ENCODE assay signal across 1 cellular context in the genomic region with DNA sequence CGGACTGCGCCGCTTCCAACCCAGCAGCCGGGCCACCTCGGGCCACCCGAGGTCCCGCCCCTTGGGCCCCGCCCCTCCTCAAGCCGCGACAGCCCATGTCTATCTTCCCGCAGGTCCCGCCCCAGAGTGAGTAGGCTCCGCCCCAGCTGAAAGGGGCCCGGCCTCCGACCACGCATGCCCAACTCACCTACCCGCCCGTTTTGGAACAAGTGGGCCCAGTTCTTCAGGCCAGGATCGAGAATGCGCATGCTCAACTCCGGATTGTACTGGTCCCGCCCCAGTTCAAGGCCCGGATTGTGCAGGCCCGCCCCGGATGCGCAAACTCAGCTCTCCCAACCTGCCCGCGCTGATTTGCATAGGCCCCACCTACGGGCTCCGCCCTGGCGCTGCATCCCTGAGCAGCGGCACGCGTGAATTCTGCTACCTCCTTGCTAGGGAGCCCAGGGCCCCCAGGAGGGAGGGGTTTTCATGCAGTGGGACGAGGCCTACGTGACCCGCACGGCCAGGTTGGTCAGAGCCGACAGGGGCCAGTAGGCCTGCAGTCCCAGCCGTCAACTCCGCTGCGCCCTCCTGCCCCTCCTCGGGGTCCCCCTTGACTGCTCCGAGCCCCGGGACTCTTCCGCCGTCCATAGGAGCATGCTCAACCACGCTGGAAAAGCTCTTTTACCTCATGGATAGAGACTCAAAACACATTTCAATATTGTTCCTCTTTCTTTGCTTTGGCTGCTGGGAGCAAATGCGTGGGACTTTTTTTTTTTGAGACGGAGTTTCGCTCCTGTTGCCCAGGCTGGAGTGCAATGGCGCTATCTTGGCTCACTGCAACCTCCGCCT.
TF ChIP-seq lines count a peak whose summit lies in the region.

Gene PFKFB4, minus strand, starts transcription at position 8 of the 831 bp plus-strand sequence. CDS start 26 bp downstream, outside the sequence.

TF ChIP-seq in HepG2, 621 proteins besides CTCF, POLR2A, EP300 and RAD21 (continued from another document and continues in another):
- TF ChIP-seq BCLAF1 (IDR thresholded peaks at IDR 0.05) (no peak), TBX3 (IDR thresholded peaks at IDR 0.05; ENCODE audit: borderline replicate concordance) (no peak), ZBTB7B (CRISPR knock-in tag; IDR thresholded peaks at IDR 0.05) (peak; percentile 95), GFI1 (CRISPR knock-in tag; IDR thresholded peaks at IDR 0.05; ENCODE audit: borderline replicate concordance) (peak; percentile 62; the same call in 1 of the 2 replicates), ZNF550 (CRISPR knock-in tag; IDR thresholded peaks at IDR 0.05; ENCODE audit: borderline replicate concordance) (no peak), ZFP41 (CRISPR knock-in tag; IDR thresholded peaks at IDR 0.05; ENCODE audit: borderline replicate concordance) (peak; percentile 60; the same call in 1 of the 2 replicates), ZNF337 (CRISPR knock-in tag; IDR thresholded peaks at IDR 0.05; ENCODE audit: borderline replicate concordance, low read depth) (no peak), U2AF2 (IDR thresholded peaks at IDR 0.05; ENCODE audit: low read depth, low read length) (0 out of 2 replicates have a peak, but pooled peaks have one; percentile 54), ATF3 (CRISPR knock-in tag; IDR thresholded peaks at IDR 0.05) (0 out of 2 replicates have a peak, but pooled peaks have one; percentile 40), TARDBP (CRISPR knock-in tag; IDR thresholded peaks at IDR 0.05) (peak; percentile 84), ZNF746 (CRISPR knock-in tag; IDR thresholded peaks at IDR 0.05) (0 out of 2 replicates have a peak, but pooled peaks have one; percentile 40), HNF1A (IDR thresholded peaks at IDR 0.05; ENCODE audit: low read depth) (0 out of 2 replicates have a peak, but pooled peaks have one; percentile 52), HNF1A (CRISPR knock-in tag; IDR thresholded peaks at IDR 0.05; ENCODE audit: borderline replicate concordance) (peak; percentile 60; the same call in 1 of the 2 replicates), SMAD3 (CRISPR knock-in tag; IDR thresholded peaks at IDR 0.05) (no peak), HNRNPUL1 (IDR thresholded peaks at IDR 0.05; ENCODE audit: low read depth, low read length) (no peak), HMGA1 (CRISPR knock-in tag; conservative IDR thresholded peaks at IDR 0.05) (no peak), PAX8 (CRISPR knock-in tag; IDR thresholded peaks at IDR 0.05; ENCODE audit: borderline replicate concordance) (no peak), EED (CRISPR knock-in tag; IDR thresholded peaks at IDR 0.05) (no peak), ZNF569 (CRISPR knock-in tag; IDR thresholded peaks at IDR 0.05; ENCODE audit: borderline replicate concordance) (no peak), NFIB (CRISPR knock-in tag; IDR thresholded peaks at IDR 0.05; ENCODE audit: borderline replicate concordance) (no peak), DMAP1 (CRISPR knock-in tag; IDR thresholded peaks at IDR 0.05) (peak; percentile 81), SRF (IDR thresholded peaks at IDR 0.05; ENCODE audit: low read depth, low read length) (no peak), NFE2L1 (CRISPR knock-in tag; IDR thresholded peaks at IDR 0.05; ENCODE audit: borderline replicate concordance) (no peak), JUNB (CRISPR knock-in tag; IDR thresholded peaks at IDR 0.05; ENCODE audit: borderline replicate concordance) (no peak), DZIP1 (CRISPR knock-in tag; IDR thresholded peaks at IDR 0.05) (no peak; the same call in 1 of the 2 replicates), KMT2A (CRISPR knock-in tag; IDR thresholded peaks at IDR 0.05) (no peak; the same call in 1 of the 2 replicates), SIN3A (IDR thresholded peaks at IDR 0.05; ENCODE audit: borderline replicate concordance, low read depth, low read length) (peak; percentile 71; the same call in 1 of the 2 replicates), CEBPB (IDR thresholded peaks at IDR 0.05; ENCODE audit: borderline replicate concordance, low read depth, low read length) (no peak), ZNF589 (CRISPR knock-in tag; conservative IDR thresholded peaks at IDR 0.05) (peak; percentile 64; the same call in 1 of the 2 replicates), ZNF160 (CRISPR knock-in tag; IDR thresholded peaks at IDR 0.05) (no peak), BORCS8-MEF2B (CRISPR knock-in tag; IDR thresholded peaks at IDR 0.05) (no peak), ZBTB37 (CRISPR knock-in tag; IDR thresholded peaks at IDR 0.05) (no peak), ZNF256 (CRISPR knock-in tag; conservative IDR thresholded peaks at IDR 0.05) (no peak), CCDC6 (CRISPR knock-in tag; IDR thresholded peaks at IDR 0.05) (peak; percentile 28; the same call in 1 of the 2 replicates), RBM39 (IDR thresholded peaks at IDR 0.05; ENCODE audit: low read depth, low read length, poor library complexity, severe bottlenecking) (no peak), PHB2 (IDR thresholded peaks at IDR 0.05; ENCODE audit: partially characterized antibody) (no peak), SRSF1 (optimal IDR thresholded peaks at IDR 0.05; ENCODE audit: low read depth, low read length) (no peak), SRY (CRISPR knock-in tag; IDR thresholded peaks at IDR 0.05) (no peak), ZNF605 (CRISPR knock-in tag; IDR thresholded peaks at IDR 0.05) (peak; percentile 52), ZNF879 (CRISPR knock-in tag; IDR thresholded peaks at IDR 0.05) (no peak)
- TF ChIP-seq, protein P1, sequence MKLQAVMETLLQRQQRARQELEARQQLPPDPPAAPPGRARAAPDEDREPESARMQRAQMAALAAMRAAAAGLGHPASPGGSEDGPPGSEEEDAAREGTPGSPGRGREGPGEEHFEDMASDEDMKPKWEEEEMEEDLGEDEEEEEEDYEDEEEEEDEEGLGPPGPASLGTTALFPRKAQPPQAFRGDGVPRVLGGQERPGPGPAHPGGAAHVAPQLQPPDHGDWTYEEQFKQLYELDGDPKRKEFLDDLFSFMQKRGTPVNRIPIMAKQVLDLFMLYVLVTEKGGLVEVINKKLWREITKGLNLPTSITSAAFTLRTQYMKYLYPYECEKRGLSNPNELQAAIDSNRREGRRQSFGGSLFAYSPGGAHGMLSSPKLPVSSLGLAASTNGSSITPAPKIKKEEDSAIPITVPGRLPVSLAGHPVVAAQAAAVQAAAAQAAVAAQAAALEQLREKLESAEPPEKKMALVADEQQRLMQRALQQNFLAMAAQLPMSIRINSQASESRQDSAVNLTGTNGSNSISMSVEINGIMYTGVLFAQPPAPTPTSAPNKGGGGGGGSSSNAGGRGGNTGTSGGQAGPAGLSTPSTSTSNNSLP (IDR thresholded peaks at IDR 0.05; ENCODE audit: low read depth, low read length): no peak
- TF ChIP-seq, protein P2, sequence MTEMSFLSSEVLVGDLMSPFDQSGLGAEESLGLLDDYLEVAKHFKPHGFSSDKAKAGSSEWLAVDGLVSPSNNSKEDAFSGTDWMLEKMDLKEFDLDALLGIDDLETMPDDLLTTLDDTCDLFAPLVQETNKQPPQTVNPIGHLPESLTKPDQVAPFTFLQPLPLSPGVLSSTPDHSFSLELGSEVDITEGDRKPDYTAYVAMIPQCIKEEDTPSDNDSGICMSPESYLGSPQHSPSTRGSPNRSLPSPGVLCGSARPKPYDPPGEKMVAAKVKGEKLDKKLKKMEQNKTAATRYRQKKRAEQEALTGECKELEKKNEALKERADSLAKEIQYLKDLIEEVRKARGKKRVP (CRISPR knock-in tag; IDR thresholded peaks at IDR 0.05): no peak
- TF ChIP-seq, protein P3, sequence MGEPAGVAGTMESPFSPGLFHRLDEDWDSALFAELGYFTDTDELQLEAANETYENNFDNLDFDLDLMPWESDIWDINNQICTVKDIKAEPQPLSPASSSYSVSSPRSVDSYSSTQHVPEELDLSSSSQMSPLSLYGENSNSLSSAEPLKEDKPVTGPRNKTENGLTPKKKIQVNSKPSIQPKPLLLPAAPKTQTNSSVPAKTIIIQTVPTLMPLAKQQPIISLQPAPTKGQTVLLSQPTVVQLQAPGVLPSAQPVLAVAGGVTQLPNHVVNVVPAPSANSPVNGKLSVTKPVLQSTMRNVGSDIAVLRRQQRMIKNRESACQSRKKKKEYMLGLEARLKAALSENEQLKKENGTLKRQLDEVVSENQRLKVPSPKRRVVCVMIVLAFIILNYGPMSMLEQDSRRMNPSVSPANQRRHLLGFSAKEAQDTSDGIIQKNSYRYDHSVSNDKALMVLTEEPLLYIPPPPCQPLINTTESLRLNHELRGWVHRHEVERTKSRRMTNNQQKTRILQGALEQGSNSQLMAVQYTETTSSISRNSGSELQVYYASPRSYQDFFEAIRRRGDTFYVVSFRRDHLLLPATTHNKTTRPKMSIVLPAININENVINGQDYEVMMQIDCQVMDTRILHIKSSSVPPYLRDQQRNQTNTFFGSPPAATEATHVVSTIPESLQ (CRISPR knock-in tag; conservative IDR thresholded peaks at IDR 0.05): 0 out of 2 replicates have a peak, but pooled peaks have one; percentile 61
